8 cellular contexts compared by ENCODE assay signal in genomic region chr11:61392991-61393595, GRCh38. TPM values are rescaled to one million over a fixed set of nuclear protein-coding genes. Genes with fewer than 3 reads are reported as not detected.
DNase-seq lines count a peak whose midpoint lies in the region; ATAC-seq and TF ChIP-seq lines count a peak whose summit lies in the region.

No MANE protein-coding gene starts in this region.

- H3K9me2 ChIP-seq in GM23338 (ENCODE audit: insufficient read depth): no peaks in the 10 kb centered on the region

- H3K4me3 ChIP-seq in CD8-positive, alpha-beta memory T cell (ENCODE audit: low read length): peak overlapping the region; percentile 76
- peak overlapping the region; percentile 90 for H3K4me3 ChIP-seq in GM23338

- H3K9me3 ChIP-seq in CD8-positive, alpha-beta memory T cell (ENCODE audit: low read length): no peaks in the 10 kb centered on the region

- peaks cover 4% of the 10 kb centered on the region for H3K36me3 ChIP-seq in CD8-positive, alpha-beta memory T cell (ENCODE audit: insufficient read depth, low read length)
- peaks cover 10% of the 10 kb centered on the region; the same call in 1 of the 2 replicates for H3K36me3 ChIP-seq in GM23338 (ENCODE audit: insufficient read depth)

- H3K4me1 Mint-ChIP-seq in CD8-positive, alpha-beta memory T cell: peaks cover 19 to 30% (median 23%) of the 10 kb centered on the region in 3 donors
- H3K4me1 Mint-ChIP-seq in GM23338 (peaks cover 14% of the 10 kb centered on the region), T-cell (peaks cover 24 to 27% (median 24%) of the 10 kb centered on the region in 3 donors), endothelial cell (ENCODE audit: unreplicated experiment) (peaks cover 15% of the 10 kb centered on the region)

- H3K27me3 ChIP-seq in CD8-positive, alpha-beta memory T cell (ENCODE audit: insufficient read depth, low read length, poor library complexity, severe bottlenecking): no peaks in the 10 kb centered on the region
- H3K27me3 ChIP-seq in GM23338 (ENCODE audit: insufficient read depth): no peaks in the 10 kb centered on the region

- POLR2A ChIA-PET in CD8-positive, alpha-beta memory T cell (lab: Charles Lee): interaction anchor here (1.0 to 3.4 kb wide), 5 partner anchors 9 to 59 kb away, joined by 3 to 23 read pairs (median 13); partner anchors contain the start of genes CPSF7, CYB561A3, DDB1 and SDHAF2
- POLR2A ChIA-PET in T-cell (lab: Charles Lee): interaction anchor here (0.5 to 1.7 kb wide), 5 partner anchors 30 to 481 kb away, joined by 3 to 6 read pairs (median 5); no protein-coding TSS in a partner anchor

- peak; percentile 7 to 42; a peak in 3 of 4 replicates for TF ChIP-seq CTCF in GM23338 (conservative IDR thresholded peaks at IDR 0.05; ENCODE audit: low read depth in 2 of 2)
- no peak for TF ChIP-seq CTCF in endothelial cell (IDR thresholded peaks at IDR 0.05; ENCODE audit: unreplicated experiment)

- H3K4me2 ChIP-seq in GM23338: peak overlapping the region; percentile 95

- H3K36me3 Mint-ChIP-seq in CD8-positive, alpha-beta memory T cell: peaks cover 4 to 39% (median 5%) of the 10 kb centered on the region in 3 donors
- H3K36me3 Mint-ChIP-seq in GM23338 (ENCODE audit: low read depth): peaks cover 39% of the 10 kb centered on the region
- H3K36me3 Mint-ChIP-seq in T-cell: peaks cover 3% of the 10 kb centered on the region
- H3K36me3 Mint-ChIP-seq in endothelial cell (ENCODE audit: low read depth, unreplicated experiment): peaks cover 4% of the 10 kb centered on the region

- H3K79me2 ChIP-seq in GM23338 (replicated peaks; ENCODE audit: insufficient read depth): no peaks in the 10 kb centered on the region

- peaks cover 18% of the 10 kb centered on the region; the same call in 1 of the 2 replicates for H3F3A ChIP-seq in GM23338 (replicated peaks; ENCODE audit: low read depth)

- peak overlapping the region; percentile 67 for H3K27ac ChIP-seq in CD8-positive, alpha-beta memory T cell (ENCODE audit: low read depth, low read length)
- peak overlapping the region; percentile 70; the same call in 1 of the 2 replicates for H3K27ac ChIP-seq in GM23338 (ENCODE audit: low read depth)

- no peaks in the 10 kb centered on the region for H3K9me3 Mint-ChIP-seq in CD8-positive, alpha-beta memory T cell
- H3K9me3 Mint-ChIP-seq in GM23338 (peaks cover 11% of the 10 kb centered on the region; the same call in 1 of the 3 replicates), T-cell (no peaks in the 10 kb centered on the region), endothelial cell (ENCODE audit: unreplicated experiment) (no peaks in the 10 kb centered on the region)

- no peaks in the 10 kb centered on the region for H4K20me1 ChIP-seq in GM23338 (replicated peaks; ENCODE audit: insufficient read depth)

- H3K27me3 Mint-ChIP-seq in CD8-positive, alpha-beta memory T cell: no peaks in the 10 kb centered on the region
- H3K27me3 Mint-ChIP-seq in GM23338 (ENCODE audit: insufficient read depth, low read depth, poor library complexity) (peaks cover 20% of the 10 kb centered on the region), T-cell (no peaks in the 10 kb centered on the region), endothelial cell (ENCODE audit: unreplicated experiment) (peaks cover 8% of the 10 kb centered on the region)

- CTCF ChIA-PET in CD8-positive, alpha-beta memory T cell (lab: Charles Lee): interaction anchor here (0.8 to 5.6 kb wide), 12 partner anchors 8 to 562 kb away, joined by 3 to 46 read pairs (median 4); partner anchors contain the start of genes CPSF7, CYB561A3, SDHAF2 and TMEM138
- CTCF ChIA-PET in T-cell (lab: Charles Lee): interaction anchor here (0.7 to 3.1 kb wide), 5 partner anchors 9 to 61 kb away, joined by 3 to 23 read pairs (median 4); no protein-coding TSS in a partner anchor

- DNase-seq in CD8-positive, alpha-beta memory T cell: peak in 1 of 5 donors; percentile 41
- DNase-seq in GM23338 (ENCODE audit: low spot score) (peak; percentile 43), T-cell (peak in 12 of 34 experiments; percentile 6 to 29 (median 14)), endothelial cell (ENCODE audit: low spot score) (peak; percentile 11), myocyte (ENCODE audit: low read depth) (peak; percentile 22), NCI-H146 (lab: John Stamatoyannopoulos, UW) (no peak), KG1 (lab: John Stamatoyannopoulos, UW) (no peak), medulla oblongata (ENCODE audit: extremely low spot score) (no peak)

- H2AFZ ChIP-seq in GM23338: peak overlapping the region; percentile 99

- peak overlapping the region; percentile 92 to 100 (median 98) for H3K27ac Mint-ChIP-seq in CD8-positive, alpha-beta memory T cell
- peak overlapping the region; percentile 94 for H3K27ac Mint-ChIP-seq in GM23338
- H3K27ac Mint-ChIP-seq in T-cell: peak overlapping the region; percentile 98 to 99
- H3K27ac Mint-ChIP-seq in endothelial cell (ENCODE audit: unreplicated experiment): peak overlapping the region; percentile 75

- H3K4me3 Mint-ChIP-seq in CD8-positive, alpha-beta memory T cell: peak overlapping the region; percentile 91 to 97 (median 95)
- H3K4me3 Mint-ChIP-seq in GM23338 (peak overlapping the region; percentile 98), T-cell (peak overlapping the region; percentile 91 to 95 (median 91)), endothelial cell (ENCODE audit: unreplicated experiment) (peak overlapping the region; percentile 96)

- ATAC-seq in GM23338 (peak; percentile 26), T-cell (replicated peaks in 1 of 4) (peak; percentile 34 to 64 (median 44))

- peaks cover 21% of the 10 kb centered on the region for H3K4me1 ChIP-seq in CD8-positive, alpha-beta memory T cell (ENCODE audit: insufficient read depth, low read length)
- H3K4me1 ChIP-seq in GM23338 (ENCODE audit: insufficient read depth): peaks cover 4% of the 10 kb centered on the region; the same call in 1 of the 2 replicates

TF ChIP-seq in GM23338, 12 proteins besides CTCF, POLR2A, EP300 and RAD21 (continues in another document):
- TF ChIP-seq EZH2 (IDR thresholded peaks at IDR 0.05; ENCODE audit: low read depth, unreplicated experiment) (no peak), POLR2AphosphoS5 (IDR thresholded peaks at IDR 0.05; ENCODE audit: low read depth) (no peak)

RNA-seq across cellular contexts. Expression of gene TMEM216, which starts 0.7 kb away (rescaled TPM):
- total RNA-seq in CD8-positive, alpha-beta memory T cell: 10 to 100 TPM; 16.8 to 17.5 TPM
- 53.2 TPM for polyA plus RNA-seq in CD8-positive, alpha-beta memory T cell
- total RNA-seq in GM23338 (2014; rRNA removed; shearing (Covaris generic)): 23.4 and 28.8 TPM in 2 replicates
- 23.5 and 26.1 TPM in 2 replicates for polyA plus RNA-seq in GM23338 (2016; fragmentation: Nextera tagmentation; extraction: Ambion mirVana)
- total RNA-seq in T-cell: 10 to 100 TPM in 3 of 5 donors, 1 to 10 TPM in 2; 5.3 to 16.9 (median 12.5) TPM
- total RNA-seq in endothelial cell (ENCODE audit: unreplicated experiment): 11.6 TPM
- 6.7 and 17.1 TPM in 2 replicates for total RNA-seq in myocyte
- polyA plus RNA-seq in myocyte (2012): 9.4 TPM

RNA-seq across cellular contexts. Expression of gene TMEM138, which starts 30.9 kb away (rescaled TPM):
- total RNA-seq in CD8-positive, alpha-beta memory T cell: 10 to 100 TPM; 74.4 to 75.1 TPM
- polyA plus RNA-seq in CD8-positive, alpha-beta memory T cell: 54.3 TPM
- 26.9 and 30.2 TPM in 2 replicates for total RNA-seq in GM23338 (2014; rRNA removed; shearing (Covaris generic))
- 32.1 and 37.0 TPM in 2 replicates for polyA plus RNA-seq in GM23338 (2016; fragmentation: Nextera tagmentation; extraction: Ambion mirVana)
- total RNA-seq in T-cell: 10 to 100 TPM; 48.7 to 57.7 (median 56.6) TPM
- 18.8 TPM for total RNA-seq in endothelial cell (ENCODE audit: unreplicated experiment)
- 42.5 and 54.2 TPM in 2 replicates for total RNA-seq in myocyte
- polyA plus RNA-seq in myocyte (2012): 79.5 TPM

RNA-seq across cellular contexts. Expression of gene CYB561A3, which starts 31.4 kb away (rescaled TPM):
- 10 to 100 TPM; 53.0 to 53.7 TPM for total RNA-seq in CD8-positive, alpha-beta memory T cell
- polyA plus RNA-seq in CD8-positive, alpha-beta memory T cell: 62.1 TPM
- total RNA-seq in GM23338 (2014; rRNA removed; shearing (Covaris generic)): 20.9 and 30.8 TPM in 2 replicates
- polyA plus RNA-seq in GM23338 (2016; fragmentation: Nextera tagmentation; extraction: Ambion mirVana): 7.8 and 9.8 TPM in 2 replicates
- total RNA-seq in T-cell: 10 to 100 TPM; 34.8 to 49.1 (median 47.3) TPM
- 21.6 TPM for total RNA-seq in endothelial cell (ENCODE audit: unreplicated experiment)
- total RNA-seq in myocyte: 104 and 126 TPM in 2 replicates
- 74.6 TPM for polyA plus RNA-seq in myocyte (2012)

RNA-seq across cellular contexts. Expression of gene CPSF7, which starts 36.7 kb away (rescaled TPM):
- total RNA-seq in CD8-positive, alpha-beta memory T cell: 100 to 1,000 TPM; 128 to 140 TPM
- polyA plus RNA-seq in CD8-positive, alpha-beta memory T cell: 32.9 TPM
- 60.6 and 72.0 TPM in 2 replicates for total RNA-seq in GM23338 (2014; rRNA removed; shearing (Covaris generic))
- 27.4 and 30.6 TPM in 2 replicates for polyA plus RNA-seq in GM23338 (2016; fragmentation: Nextera tagmentation; extraction: Ambion mirVana)
- total RNA-seq in T-cell (100 to 1,000 TPM; 104 to 144 (median 117) TPM), endothelial cell (ENCODE audit: unreplicated experiment) (79.5 TPM), myocyte (40.6 and 41.2 TPM in 2 replicates)
- polyA plus RNA-seq in myocyte (2012): 54.1 TPM

RNA-seq across cellular contexts. Expression of gene SDHAF2, which starts 36.8 kb away (rescaled TPM):
- total RNA-seq in CD8-positive, alpha-beta memory T cell: 10 to 100 TPM; 48.8 to 49.2 TPM
- 101 TPM for polyA plus RNA-seq in CD8-positive, alpha-beta memory T cell
- 37.6 and 57.0 TPM in 2 replicates for total RNA-seq in GM23338 (2014; rRNA removed; shearing (Covaris generic))
- 53.8 and 55.0 TPM in 2 replicates for polyA plus RNA-seq in GM23338 (2016; fragmentation: Nextera tagmentation; extraction: Ambion mirVana)
- total RNA-seq in T-cell (10 to 100 TPM; 36.2 to 60.7 (median 56.4) TPM), endothelial cell (ENCODE audit: unreplicated experiment) (47.2 TPM), myocyte (39.7 TPM in 2 replicates)
- polyA plus RNA-seq in myocyte (2012): 53.7 TPM

Comparison
In these comparisons a context has a peak if more than half of its experiments do, and no peak if none do; other contexts are left out.
1. DNase-seq: peak in GM23338 (single experiment), endothelial cell (single experiment) and myocyte (single experiment); none in NCI-H146 (single experiment), KG1 (single experiment) and medulla oblongata (single experiment).
2. Peak in every context shown above with its lines, with median percentiles within 50 percentile points of each other: H3K27ac Mint-ChIP-seq and H3K4me3 Mint-ChIP-seq.